ENCODE assay signal across 11 cellular contexts in the genomic region with DNA sequence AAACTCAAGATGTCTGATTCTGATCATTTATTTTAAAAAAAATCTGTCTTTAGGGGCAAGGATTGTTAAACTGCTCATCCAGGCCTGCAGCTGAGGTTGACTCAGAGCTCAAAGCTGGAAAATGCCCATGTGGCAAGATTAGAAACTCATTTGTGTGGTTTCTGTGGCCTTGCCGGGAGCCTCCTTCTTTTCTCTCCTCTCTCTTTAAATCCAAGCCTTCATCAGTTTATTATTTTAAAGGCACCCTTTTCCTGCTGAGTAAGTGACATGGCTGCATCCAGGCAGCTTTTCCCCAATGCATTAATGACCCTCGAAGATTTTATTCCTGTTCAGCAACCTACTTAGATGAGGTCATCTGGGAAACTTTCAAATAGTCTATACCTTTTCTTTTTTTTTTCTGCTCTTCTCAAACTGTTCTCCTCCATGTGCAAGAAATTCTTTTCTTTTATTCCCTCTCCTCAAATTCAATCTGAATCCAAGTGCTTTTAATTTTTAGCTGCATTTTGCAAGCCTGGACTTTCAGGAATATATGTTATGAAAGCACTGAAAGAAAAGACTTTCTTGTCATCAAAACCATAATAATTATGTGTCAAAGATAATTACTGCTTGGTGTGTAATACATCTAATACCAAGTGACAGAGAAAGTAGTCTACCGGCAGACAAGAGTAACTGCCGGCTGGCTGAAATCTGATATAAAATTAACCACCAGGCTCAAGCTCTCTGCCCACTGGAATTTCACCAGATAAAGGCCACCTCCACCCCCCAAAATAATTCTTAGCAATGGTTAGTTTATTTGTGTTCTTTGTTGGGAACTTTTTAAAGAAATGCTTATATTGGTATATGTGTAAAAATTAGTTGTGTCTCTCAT.
DNase-seq lines count a peak whose midpoint lies in the region; ATAC-seq and TF ChIP-seq lines count a peak whose summit lies in the region.
"Had no signal": no experiment of that assay in that cellular context is flagged by ENCODE, and none has a peak within 500 bp of the region (broad histone marks: within the 10 kb centered on the region; RNA-seq: fewer than 3 reads in every experiment).

No MANE protein-coding gene starts in this region.

- H3K27ac Mint-ChIP-seq in endodermal cell (no peak overlapping the region), glutamatergic neuron (ENCODE audit: unreplicated experiment) (no peak overlapping the region)
- H3K27ac Mint-ChIP-seq: dendritic cell treated with granulocyte-macrophage colony-stimulating factor and Interleukin-4, amounts not matched to agents 40 ng/mL and 50 ng/mL, for 4 days had no signal

- H3K4me1 Mint-ChIP-seq in endodermal cell (peaks cover 14% of the 10 kb centered on the region), glutamatergic neuron (ENCODE audit: low read depth, unreplicated experiment) (no peaks in the 10 kb centered on the region)

- H3K9me3 ChIP-seq in skeletal muscle tissue (ENCODE audit: control insufficient read depth in 3 of 3, low read length in 3 of 3) (no peaks in the 10 kb centered on the region), endodermal cell (ENCODE audit: control insufficient read depth, low read length) (no peaks in the 10 kb centered on the region)

- H3K9me3 Mint-ChIP-seq in endodermal cell, result peaks cover 2% of the 10 kb centered on the region
- H3K9me3 Mint-ChIP-seq in glutamatergic neuron (ENCODE audit: unreplicated experiment), result no peaks in the 10 kb centered on the region
- H3K9me3 Mint-ChIP-seq: dendritic cell treated with granulocyte-macrophage colony-stimulating factor and Interleukin-4, amounts not matched to agents 40 ng/mL and 50 ng/mL, for 4 days had no signal

- H3K36me3 ChIP-seq in skeletal muscle tissue (ENCODE audit: control insufficient read depth in 3 of 3, insufficient read depth in 3 of 3, low read length in 3 of 3) (no peaks in the 10 kb centered on the region), endodermal cell (ENCODE audit: control insufficient read depth, insufficient read depth, low read length) (no peaks in the 10 kb centered on the region)

- H3K4me3 Mint-ChIP-seq in endodermal cell (no peak overlapping the region), glutamatergic neuron (ENCODE audit: unreplicated experiment) (no peak overlapping the region)
- H3K4me3 Mint-ChIP-seq: dendritic cell treated with granulocyte-macrophage colony-stimulating factor and Interleukin-4, amounts not matched to agents 40 ng/mL and 50 ng/mL, for 4 days had no signal

- H3K9ac ChIP-seq in skeletal muscle tissue (ENCODE audit: low read depth in 1 of 3, low read length in 3 of 3) (no peak overlapping the region), endodermal cell (ENCODE audit: extremely low read depth, low read length, poor library complexity, severe bottlenecking) (no peak overlapping the region)

- H3K4me3 ChIP-seq in fibroblast of pulmonary artery (replicated peaks; ENCODE audit: low read depth, low read length) (no peak overlapping the region), skeletal muscle tissue (ENCODE audit: low read length in 3 of 3) (no peak overlapping the region), endodermal cell (ENCODE audit: low read length) (no peak overlapping the region)
- H3K4me3 ChIP-seq: SK-N-MC had no signal

- no peak for ATAC-seq in HG02678 (IDR thresholded peaks at IDR 0.05; ENCODE audit: unreplicated experiment)

- H3K27ac ChIP-seq in skeletal muscle tissue (ENCODE audit: low read depth, low read length) (peak overlapping the region; percentile 48), endodermal cell (ENCODE audit: low read depth, low read length) (no peak overlapping the region)
- H3K27ac ChIP-seq: SK-N-MC had no signal

- DNase-seq in HCEC 1CT, result peak; percentile 85
- peak; percentile 97 for DNase-seq in RPMI7951 (ENCODE audit: low read depth)
- DNase-seq in fibroblast of pulmonary artery (ENCODE audit: low read depth), result peak; percentile 61
- DNase-seq in endodermal cell, result no peak
- DNase-seq in glutamatergic neuron, result no peak
- DNase-seq in COLO668 (lab: John Stamatoyannopoulos, UW; ENCODE audit: unreplicated experiment), result no peak
- DNase-seq: right cardiac atrium had no signal

- peaks cover 0 to 10% (median 2%) of the 10 kb centered on the region in 3 donors for H3K4me1 ChIP-seq in skeletal muscle tissue (ENCODE audit: control insufficient read depth in 3 of 3, insufficient read depth in 3 of 3, low read length in 3 of 3)
- peaks cover 12% of the 10 kb centered on the region for H3K4me1 ChIP-seq in endodermal cell (ENCODE audit: control insufficient read depth, insufficient read depth, low read length)

- H3K27me3 ChIP-seq in skeletal muscle tissue (ENCODE audit: control insufficient read depth in 3 of 3, insufficient read depth in 3 of 3, low read length in 3 of 3) (no peaks in the 10 kb centered on the region), endodermal cell (ENCODE audit: control insufficient read depth, insufficient read depth, low read length, poor library complexity, severe bottlenecking) (no peaks in the 10 kb centered on the region)

- H3K36me3 Mint-ChIP-seq in endodermal cell (ENCODE audit: low read depth) (no peaks in the 10 kb centered on the region), glutamatergic neuron (ENCODE audit: unreplicated experiment) (no peaks in the 10 kb centered on the region)

- 87 to 89% methylated on average over 1 to 4 of the region's 4 CpGs for WGBS in endodermal cell (ENCODE audit: insufficient coverage in 1 of 2, insufficient read length in 1 of 2), 2 experiments

- TF ChIP-seq CTCF in fibroblast of pulmonary artery (IDR thresholded peaks at IDR 0.05; ENCODE audit: low read length, missing control alignments), result no peak
- TF ChIP-seq CTCF in endodermal cell (conservative IDR thresholded peaks at IDR 0.05), result no peak
- no peak for TF ChIP-seq CTCF in glutamatergic neuron (IDR thresholded peaks at IDR 0.05; ENCODE audit: partially characterized antibody, unreplicated experiment)

- H3K27me3 Mint-ChIP-seq in endodermal cell (ENCODE audit: insufficient read depth), result no peaks in the 10 kb centered on the region
- H3K27me3 Mint-ChIP-seq in glutamatergic neuron (ENCODE audit: unreplicated experiment), result no peaks in the 10 kb centered on the region
- H3K27me3 Mint-ChIP-seq: dendritic cell treated with granulocyte-macrophage colony-stimulating factor and Interleukin-4, amounts not matched to agents 40 ng/mL and 50 ng/mL, for 4 days had no signal

Comparison
In these comparisons a context has a peak if more than half of its experiments do, and no peak if none do; other contexts are left out.
1. DNase-seq: peak in HCEC 1CT (single experiment), RPMI7951 (single experiment) and fibroblast of pulmonary artery (single experiment); none in endodermal cell (single experiment), glutamatergic neuron (single experiment) and COLO668 (single experiment).